ENCODE assay signal across 9 cellular contexts in genomic region chr11:2445948-2446551, GRCh38. TPM values are rescaled to one million over a fixed set of nuclear protein-coding genes. Genes with fewer than 3 reads are reported as not detected.
DNase-seq lines count a peak whose midpoint lies in the region; ATAC-seq and TF ChIP-seq lines count a peak whose summit lies in the region.
"Had no signal": no experiment of that assay in that cellular context is flagged by ENCODE, and none has a peak within 500 bp of the region (broad histone marks: within the 10 kb centered on the region; RNA-seq: fewer than 3 reads in every experiment).

No MANE protein-coding gene starts in this region.

- CTCF ChIA-PET in HCT116 (lab: Charles Lee), result no interaction called here

- H4K20me1 ChIP-seq in HCT116 (ENCODE audit: insufficient read depth) (no peaks in the 10 kb centered on the region), SU-DHL-6 (ENCODE audit: low read depth, low read length) (no peaks in the 10 kb centered on the region)

- H3K9me3 ChIP-seq in HCT116 (ENCODE audit: control insufficient read depth in 1 of 2, insufficient read depth in 1 of 2, low read depth in 1 of 2, low read length in 2 of 2) (no peaks in the 10 kb centered on the region), SU-DHL-6 (ENCODE audit: insufficient read depth, low read length) (no peaks in the 10 kb centered on the region)

- RAD21 ChIA-PET in HCT116 (lab: Charles Lee; ENCODE audit: low non-redundant PET in 1 of 2, low total read pairs in 2 of 2, uncharacterized antibody in 2 of 2, unreplicated experiment in 2 of 2), result no interaction called here

- POLR2A ChIA-PET in HCT116 (lab: Charles Lee), result no interaction called here

- H2AFZ ChIP-seq in HCT116 (ENCODE audit: low read depth, low read length, poor library complexity, severe bottlenecking), result no peak overlapping the region
- no peak overlapping the region for H2AFZ ChIP-seq in SU-DHL-6 (ENCODE audit: low read depth, low read length, severe bottlenecking)

- peaks cover 16% of the 10 kb centered on the region; the same call in 1 of the 2 replicates for H3K27me3 ChIP-seq in HCT116 (ENCODE audit: insufficient read depth, low read length)
- no peaks in the 10 kb centered on the region for H3K27me3 ChIP-seq in SU-DHL-6 (ENCODE audit: low read length)
- peaks cover 6% of the 10 kb centered on the region for H3K27me3 ChIP-seq in rectal smooth muscle tissue (ENCODE audit: control insufficient read depth, insufficient read depth, low read length)

- H3K4me3 ChIP-seq in HCT116 (replicated peaks in 1 of 2; ENCODE audit: low read depth in 1 of 2, low read length in 2 of 2) (peak overlapping the region; percentile 57 to 64), SU-DHL-6 (ENCODE audit: insufficient read depth, low read length, poor library complexity, severe bottlenecking) (no peak overlapping the region), rectal smooth muscle tissue (ENCODE audit: low read length) (peak overlapping the region; percentile 53)

- H3K27ac ChIP-seq in HCT116 (ENCODE audit: low read depth, low read length) (no peak overlapping the region; the same call in 1 of the 2 replicates), SU-DHL-6 (ENCODE audit: low read depth, low read length) (peak overlapping the region; percentile 30; the same call in 1 of the 2 replicates), rectal smooth muscle tissue (ENCODE audit: low read depth, low read length) (no peak overlapping the region)

- TF ChIP-seq CTCF in HCT116 (IDR thresholded peaks at IDR 0.05 in 2 of 3, conservative IDR thresholded peaks at IDR 0.05 in 1 of 3; ENCODE audit: borderline replicate concordance in 1 of 3, insufficient read depth in 1 of 3, low read depth in 2 of 3, low read length in 2 of 3), result no peak
- TF ChIP-seq CTCF in SU-DHL-6 (IDR thresholded peaks at IDR 0.05; ENCODE audit: insufficient read depth, low read length, poor library complexity, severe bottlenecking), result no peak

- ATAC-seq in HCT116, result no peak
- no peak for ATAC-seq in GM18519 (IDR thresholded peaks at IDR 0.05; ENCODE audit: low FRiP score, unreplicated experiment)

- TF ChIP-seq RAD21 in HCT116 (IDR thresholded peaks at IDR 0.05; ENCODE audit: low read depth), result no peak

- intact Hi-C loops in HCT116 (cut with micrococcal nuclease), result no loop called here
- intact Hi-C loops in cardiac septum (cut with DNase I), result loop anchor here (5.0 kb wide), 1 partner anchor 66 kb away; no protein-coding TSS in a partner anchor

- H3K4me2 ChIP-seq in HCT116 (ENCODE audit: low read length) (peak overlapping the region; percentile 96), SU-DHL-6 (ENCODE audit: low read depth, low read length, poor library complexity, severe bottlenecking) (no peak overlapping the region)

- H3K4me1 ChIP-seq in HCT116 (ENCODE audit: control insufficient read depth in 1 of 2, insufficient read depth in 2 of 2, low read length in 2 of 2), result peaks cover 13 to 21% of the 10 kb centered on the region in 2 experiments
- no peaks in the 10 kb centered on the region for H3K4me1 ChIP-seq in rectal smooth muscle tissue (ENCODE audit: control insufficient read depth, insufficient read depth, low read length)

- TF ChIP-seq POLR2A in HCT116 (IDR thresholded peaks at IDR 0.05; ENCODE audit: borderline replicate concordance, extremely low read depth, insufficient read depth, insufficient read length), result no peak

- H3K79me2 ChIP-seq in HCT116 (ENCODE audit: insufficient read depth, low read length), result no peaks in the 10 kb centered on the region
- no peaks in the 10 kb centered on the region for H3K79me2 ChIP-seq in SU-DHL-6 (ENCODE audit: insufficient read depth, low read length)

- no peaks in the 10 kb centered on the region for H3K9me2 ChIP-seq in HCT116 (ENCODE audit: insufficient read depth)
- no peaks in the 10 kb centered on the region for H3K9me2 ChIP-seq in SU-DHL-6 (replicated peaks; ENCODE audit: insufficient read depth, low read length)

- H3K36me3 ChIP-seq in HCT116 (ENCODE audit: control insufficient read depth in 1 of 2, insufficient read depth in 2 of 2, low read length in 2 of 2) (no peaks in the 10 kb centered on the region), SU-DHL-6 (ENCODE audit: low read length) (no peaks in the 10 kb centered on the region), rectal smooth muscle tissue (ENCODE audit: control insufficient read depth, insufficient read depth, low read length) (no peaks in the 10 kb centered on the region)

- no peak for DNase-seq in HCT116 (ENCODE audit: low read depth, low spot score)
- DNase-seq in cardiac septum (ENCODE audit: low spot score), result peak; percentile 75
- DNase-seq in NCI-H2227 (lab: John Stamatoyannopoulos, UW; ENCODE audit: unreplicated experiment), result no peak
- DNase-seq in DMS153 (lab: John Stamatoyannopoulos, UW), result no peak
- DNase-seq: amniotic stem cell had no signal

- peak overlapping the region; percentile 59; the same call in 1 of the 2 replicates for H3K9ac ChIP-seq in HCT116 (ENCODE audit: low read length)
- 0 out of 2 replicates have a peak overlapping the region, but pooled peaks have one; percentile 39 for H3K9ac ChIP-seq in SU-DHL-6 (ENCODE audit: low read length)
- no peak overlapping the region for H3K9ac ChIP-seq in rectal smooth muscle tissue (ENCODE audit: low read length)

- H3F3A ChIP-seq in SU-DHL-6 (ENCODE audit: insufficient read depth), result 0 out of 2 replicates have a peak, but pooled peaks cover 3% of the 10 kb centered on the region

- BruUV-seq in HCT116 (replicated peaks; lab: Mats Ljungman, UMichigan), result no TSS peak

TF ChIP-seq in HCT116, 20 proteins besides CTCF, POLR2A, EP300 and RAD21:
- TF ChIP-seq EZH2 (IDR thresholded peaks at IDR 0.05) (no peak), YY1 (IDR thresholded peaks at IDR 0.05; ENCODE audit: extremely low read depth, insufficient replicate concordance, low read depth, low read length) (no peak), EGR1 (IDR thresholded peaks at IDR 0.05; ENCODE audit: low read depth) (no peak), TCF7L2 (IDR thresholded peaks at IDR 0.05; ENCODE audit: borderline replicate concordance, extremely low read depth, insufficient read depth, insufficient read length) (no peak), EZH2phosphoT487 (IDR thresholded peaks at IDR 0.05; ENCODE audit: borderline replicate concordance) (no peak), SIN3A (IDR thresholded peaks at IDR 0.05; ENCODE audit: low read depth) (no peak), FOSL1 (IDR thresholded peaks at IDR 0.05; ENCODE audit: low read depth) (no peak), ZNF274 (IDR thresholded peaks at IDR 0.05; ENCODE audit: low read depth, low read length) (no peak), POLR2AphosphoS5 (IDR thresholded peaks at IDR 0.05; ENCODE audit: low read depth, low read length) (no peak), CEBPB (IDR thresholded peaks at IDR 0.05; ENCODE audit: low read depth) (no peak), CBX3 (IDR thresholded peaks at IDR 0.05; ENCODE audit: low read depth) (no peak), SP1 (IDR thresholded peaks at IDR 0.05; ENCODE audit: low read depth) (no peak), JUND (IDR thresholded peaks at IDR 0.05) (no peak), ATF3 (IDR thresholded peaks at IDR 0.05) (no peak), SRF (IDR thresholded peaks at IDR 0.05; ENCODE audit: low read depth) (no peak), ELF1 (IDR thresholded peaks at IDR 0.05; ENCODE audit: borderline replicate concordance, low read depth) (no peak)
- TF ChIP-seq, protein P1, sequence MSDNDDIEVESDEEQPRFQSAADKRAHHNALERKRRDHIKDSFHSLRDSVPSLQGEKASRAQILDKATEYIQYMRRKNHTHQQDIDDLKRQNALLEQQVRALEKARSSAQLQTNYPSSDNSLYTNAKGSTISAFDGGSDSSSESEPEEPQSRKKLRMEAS (IDR thresholded peaks at IDR 0.05), result no peak

RNA-seq across cellular contexts. Expression of gene KCNQ1, which starts 1.2 kb away (rescaled TPM):
- total RNA-seq in HCT116 (2021; ENCODE audit: unreplicated experiment) (10.7 TPM), cardiac septum (43.0 TPM)
- polyA plus RNA-seq in HCT116 (2012), result 8.5 and 10.8 TPM in 2 replicates
- total RNA-seq: fibroblast of lung had no signal
- polyA plus RNA-seq: fibroblast of lung had no signal

RNA-seq across cellular contexts. Expression of gene TRPM5, which starts 1.7 kb away (rescaled TPM):
- total RNA-seq in HCT116 (2021; ENCODE audit: unreplicated experiment) (0.07 TPM), cardiac septum (not detected)
- not detected in 2 replicates for polyA plus RNA-seq in HCT116 (2012)
- total RNA-seq: fibroblast of lung had no signal
- polyA plus RNA-seq: fibroblast of lung had no signal

RNA-seq across cellular contexts. Expression of gene TSSC4, which starts 45.5 kb away (rescaled TPM):
- total RNA-seq in HCT116 (2021; ENCODE audit: unreplicated experiment), result 47.1 TPM
- 40.5 and 46.1 TPM in 2 replicates for polyA plus RNA-seq in HCT116 (2012)
- total RNA-seq in cardiac septum, result 36.2 TPM
